1 cellular context compared by ENCODE assay signal in genomic region chr2:230949966-230950832, GRCh38.
TF ChIP-seq lines count a peak whose summit lies in the region.

No MANE protein-coding gene starts in this region.

TF ChIP-seq in GM12878, 131 proteins besides CTCF, POLR2A, EP300 and RAD21 (continues in another document):
- no peak for TF ChIP-seq FOS (IDR thresholded peaks at IDR 0.05; ENCODE audit: borderline replicate concordance, extremely low read depth, insufficient read length)
- TF ChIP-seq BMI1 (IDR thresholded peaks at IDR 0.05; ENCODE audit: borderline replicate concordance) = 0 out of 2 replicates have a peak, but pooled peaks have one; percentile 41
- peak; percentile 77 for TF ChIP-seq SKIL (IDR thresholded peaks at IDR 0.05; ENCODE audit: low read depth, poor library complexity, severe bottlenecking)
- peak; percentile 98 for TF ChIP-seq ZBED1 (IDR thresholded peaks at IDR 0.05; ENCODE audit: borderline replicate concordance)
- TF ChIP-seq RELB (IDR thresholded peaks at IDR 0.05; ENCODE audit: low read depth) = peak; percentile 86
- peak; percentile 82 for TF ChIP-seq IRF4 (IDR thresholded peaks at IDR 0.05; ENCODE audit: low read depth, low read length)
- peak; percentile 23 for TF ChIP-seq SIX5 (IDR thresholded peaks at IDR 0.05; ENCODE audit: low read depth, low read length, severe bottlenecking)
- TF ChIP-seq MTA3 (IDR thresholded peaks at IDR 0.05; ENCODE audit: borderline replicate concordance, low read length) = no peak
- TF ChIP-seq PBX3 (IDR thresholded peaks at IDR 0.05; ENCODE audit: insufficient replicate concordance, low read depth, low read length) = peak; percentile 18
- no peak for TF ChIP-seq BCLAF1 (IDR thresholded peaks at IDR 0.05)
- TF ChIP-seq BCL11A (IDR thresholded peaks at IDR 0.05; ENCODE audit: low read depth, low read length) = peak; percentile 76
- peak; percentile 40 for TF ChIP-seq CUX1 (IDR thresholded peaks at IDR 0.05; ENCODE audit: insufficient replicate concordance, low read depth, low read length)
- peak in 1 of 2 experiments; percentile 90; a peak in 2 of 4 replicates for TF ChIP-seq ETV6 (conservative IDR thresholded peaks at IDR 0.05 in 1 of 2, IDR thresholded peaks at IDR 0.05 in 1 of 2; ENCODE audit: borderline replicate concordance in 1 of 2, low read depth in 1 of 2)
- TF ChIP-seq IKZF2 (IDR thresholded peaks at IDR 0.05) = peak; percentile 78 to 85; a peak in 3 of 4 replicates
- peak; percentile 74 for TF ChIP-seq PAX5 (IDR thresholded peaks at IDR 0.05; ENCODE audit: borderline replicate concordance, low read depth, low read length)
- peak; percentile 98 for TF ChIP-seq ZNF687 (IDR thresholded peaks at IDR 0.05)
- TF ChIP-seq IRF5 (IDR thresholded peaks at IDR 0.05; ENCODE audit: borderline replicate concordance) = no peak
- TF ChIP-seq NKRF (conservative IDR thresholded peaks at IDR 0.05) = no peak
- peak; percentile 46 for TF ChIP-seq RAD51 (IDR thresholded peaks at IDR 0.05)
- peak; percentile 86 for TF ChIP-seq MEF2B (IDR thresholded peaks at IDR 0.05; ENCODE audit: partially characterized antibody, poor library complexity, severe bottlenecking)
- TF ChIP-seq NR2F1 (conservative IDR thresholded peaks at IDR 0.05) = 0 out of 2 replicates have a peak, but pooled peaks have one; percentile 32
- TF ChIP-seq MXI1 (IDR thresholded peaks at IDR 0.05; ENCODE audit: low read depth, low read length) = peak; percentile 66; the same call in 1 of the 2 replicates
- peak; percentile 80 for TF ChIP-seq ATF7 (IDR thresholded peaks at IDR 0.05; ENCODE audit: low read depth)
- peak; percentile 65; the same call in 1 of the 2 replicates for TF ChIP-seq TCF7 (IDR thresholded peaks at IDR 0.05; ENCODE audit: borderline replicate concordance)
- TF ChIP-seq CHD2 (IDR thresholded peaks at IDR 0.05; ENCODE audit: borderline replicate concordance, low read depth, low read length) = peak; percentile 71; the same call in 1 of the 2 replicates
- peak; percentile 93 for TF ChIP-seq BCL3 (IDR thresholded peaks at IDR 0.05; ENCODE audit: borderline replicate concordance, insufficient read depth, low read depth, low read length, poor library complexity, severe bottlenecking)
- TF ChIP-seq TCF12 (IDR thresholded peaks at IDR 0.05; ENCODE audit: low read depth, low read length) = peak; percentile 44; the same call in 1 of the 2 replicates
- no peak for TF ChIP-seq BRCA1 (IDR thresholded peaks at IDR 0.05; ENCODE audit: low read depth, low read length)
- TF ChIP-seq POLR2AphosphoS5 (IDR thresholded peaks at IDR 0.05; ENCODE audit: low read length) = no peak
- TF ChIP-seq JUNB (IDR thresholded peaks at IDR 0.05) = peak; percentile 94
- TF ChIP-seq NR2C1 (IDR thresholded peaks at IDR 0.05) = no peak
- peak; percentile 74 for TF ChIP-seq IKZF1 (conservative IDR thresholded peaks at IDR 0.05)
- TF ChIP-seq SMARCA5 (IDR thresholded peaks at IDR 0.05) = no peak
- no peak for TF ChIP-seq HCFC1 (IDR thresholded peaks at IDR 0.05; ENCODE audit: low read length)
- peak; percentile 37; the same call in 1 of the 2 replicates for TF ChIP-seq YY1 (IDR thresholded peaks at IDR 0.05; ENCODE audit: low read depth, low read length)
